Comparison of ENCODE assay signal across 28 cellular contexts in the genomic region with DNA sequence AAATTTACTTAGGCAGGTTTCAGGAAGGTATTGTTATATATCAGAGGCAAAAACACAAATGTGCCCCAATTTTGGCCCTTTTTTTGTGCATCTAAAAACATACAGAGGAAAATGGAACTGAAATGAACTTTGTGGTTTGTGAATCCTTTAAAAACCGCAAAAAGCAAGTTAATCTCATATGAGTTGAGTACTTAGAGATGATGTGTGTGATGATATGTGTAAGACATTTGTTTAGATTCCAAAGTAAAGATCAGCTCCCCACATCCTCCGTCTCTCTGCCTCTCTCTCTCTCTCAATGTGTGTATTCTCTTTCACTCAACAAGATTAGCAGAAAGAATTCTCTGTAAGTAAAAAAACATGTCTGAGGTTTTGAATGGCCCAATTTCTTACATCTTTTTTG.
DNase-seq lines count a peak whose midpoint lies in the region; ATAC-seq, FAIRE-seq and TF ChIP-seq lines count a peak whose summit lies in the region.
"Had no signal": no experiment of that assay in that cellular context is flagged by ENCODE, and none has a peak within 500 bp of the region (broad histone marks: within the 10 kb centered on the region; RNA-seq: fewer than 3 reads in every experiment).

No MANE protein-coding gene starts in this region.

- peaks cover 14 to 15% of the 10 kb centered on the region in 2 donors for H3K9me3 Mint-ChIP-seq in activated naive CD4-positive, alpha-beta T cell treated with anti-CD3 and anti-CD28 coated beads, Interleukin-2, amount 50 U/mL, for 72 hours
- H3K9me3 Mint-ChIP-seq: H9 had no signal

- DNase-seq in DND-41 (no peak), MV-4-11 (lab: John Stamatoyannopoulos, UW) (peak; percentile 63), brain microvascular endothelial cell (peak; percentile 1), glomerular visceral epithelial cell (ENCODE audit: extremely low spot score) (peak; percentile 15), left colon (no peak), NCI-H69 (lab: John Stamatoyannopoulos, UW) (no peak), GM12891 (ENCODE audit: insufficient read length, low spot score) (no peak)
- DNase-seq in activated naive CD4-positive, alpha-beta T cell treated with anti-CD3 and anti-CD28 coated beads, Interleukin-2, amount 50 U/mL, for 72 hours (ENCODE audit: low spot score in 2 of 2) = no peak
- DNase-seq: activated CD8-positive, alpha-beta T cell treated with anti-CD3 and anti-CD28 coated beads, Interleukin-2, amount 10 ng/mL, durations not matched to agents 7 days and 5 days; activated naive CD4-positive, alpha-beta T cell treated with anti-CD3 and anti-CD28 coated beads, Interleukin-2, amount 50 U/mL, for 16 hours; DMS153; effector memory CD4-positive, alpha-beta T cell; H9; hypothalamus; left cardiac atrium; naive thymus-derived CD8-positive, alpha-beta T cell; NCI-H1105 treated with DMSO at 0.1 percent for 48 hours; NCI-H187 treated with DMSO at 0.1 percent for 48 hours; NCI-H2171 treated with DMSO at 0.1 percent for 48 hours; NCI-H510A treated with DMSO at 0.1 percent for 48 hours; SHP77; trophoblast cell had no signal

- H3K27me3 ChIP-seq in DND-41 (ENCODE audit: insufficient read depth, low read length, poor library complexity) (no peaks in the 10 kb centered on the region), brain microvascular endothelial cell (replicated peaks) (no peaks in the 10 kb centered on the region)
- H3K27me3 ChIP-seq: cardiac muscle cell had no signal

- intact Hi-C loops in left colon (cut with DNase I, micrococcal nuclease) = no loop called here

- TF ChIP-seq POLR2A in GM12891 (IDR thresholded peaks at IDR 0.05; ENCODE audit: low read depth, low read length) = no peak

- FAIRE-seq in GM12891 (lab: Jason Lieb, UNC) = no peak
- FAIRE-seq: HepG2 had no signal

- H3K9me3 ChIP-seq in DND-41 (ENCODE audit: insufficient read depth, low read length, severe bottlenecking) = no peaks in the 10 kb centered on the region

- H3K36me3 ChIP-seq in DND-41 (ENCODE audit: insufficient read depth, low read length) = no peaks in the 10 kb centered on the region
- no peaks in the 10 kb centered on the region for H3K36me3 ChIP-seq in brain microvascular endothelial cell (replicated peaks)
- H3K36me3 ChIP-seq: cardiac muscle cell had no signal

- in situ Hi-C loops in brain microvascular endothelial cell (cut with HindIII; ENCODE audit: low pct_ligation_motif_present, low sequenced_read_pairs) = no loop called here

- no peaks in the 10 kb centered on the region for H3K79me2 ChIP-seq in DND-41 (ENCODE audit: insufficient read depth, low read length)

- no peak overlapping the region for H3K4me3 ChIP-seq in DND-41 (ENCODE audit: low read depth in 1 of 2, low read length in 2 of 2)
- H3K4me3 ChIP-seq in brain microvascular endothelial cell (ENCODE audit: low read depth, low read length) = no peak overlapping the region
- H3K4me3 ChIP-seq: cardiac muscle cell, coronary artery had no signal

- TF ChIP-seq CTCF in DND-41 (IDR thresholded peaks at IDR 0.05; ENCODE audit: borderline replicate concordance, extremely low read depth, low read length, poor library complexity, severe bottlenecking) = no peak
- TF ChIP-seq CTCF in brain microvascular endothelial cell (IDR thresholded peaks at IDR 0.05; ENCODE audit: low read depth, low read length, missing control alignments) = no peak

- no peaks in the 10 kb centered on the region for H3K4me1 ChIP-seq in DND-41 (ENCODE audit: insufficient read depth, low read length)

- no peaks in the 10 kb centered on the region for H3K36me3 Mint-ChIP-seq in activated naive CD4-positive, alpha-beta T cell treated with anti-CD3 and anti-CD28 coated beads, Interleukin-2, amount 50 U/mL, for 72 hours
- H3K36me3 Mint-ChIP-seq: naive thymus-derived CD8-positive, alpha-beta T cell; stimulated activated effector memory CD8-positive, alpha-beta T cell treated with anti-CD3 and anti-CD28 coated beads, Interleukin-12 subunit alpha, Interleukin-12 subunit beta, amount 100 ng/mL, for 72 hours had no signal

- H4K20me1 ChIP-seq in DND-41 (ENCODE audit: insufficient read depth, low read length) = no peaks in the 10 kb centered on the region

- H3K4me2 ChIP-seq in DND-41 (ENCODE audit: insufficient read depth, low read length) = no peak overlapping the region

- ATAC-seq in DND-41 (ENCODE audit: insufficient read depth, low read depth) (0 out of 3 replicates have a peak, but pooled peaks have one; percentile 33), left colon (no peak)
- ATAC-seq in activated naive CD4-positive, alpha-beta T cell treated with anti-CD3 and anti-CD28 coated beads, Interleukin-2, amount 50 U/mL, for 72 hours = no peak
- ATAC-seq: activated CD8-positive, alpha-beta T cell treated with anti-CD3 and anti-CD28 coated beads, Interleukin-2, amount 10 ng/mL, durations not matched to agents 7 days and 5 days; HepG2; left cardiac atrium; naive thymus-derived CD8-positive, alpha-beta T cell; stimulated activated effector memory CD8-positive, alpha-beta T cell treated with anti-CD3 and anti-CD28 coated beads, Interleukin-12 subunit alpha, Interleukin-12 subunit beta, amount 100 ng/mL, for 72 hours had no signal

- H3K27ac ChIP-seq in DND-41 (ENCODE audit: low read length) = no peak overlapping the region
- H3K27ac ChIP-seq in brain microvascular endothelial cell = no peak overlapping the region
- H3K27ac ChIP-seq: cardiac muscle cell, coronary artery, epithelial cell of prostate had no signal

- H3K27ac Mint-ChIP-seq in activated naive CD4-positive, alpha-beta T cell treated with anti-CD3 and anti-CD28 coated beads, Interleukin-2, amount 50 U/mL, for 72 hours = no peak overlapping the region
- H3K27ac Mint-ChIP-seq: activated CD8-positive, alpha-beta T cell treated with anti-CD3 and anti-CD28 coated beads, Interleukin-2, amount 10 ng/mL, durations not matched to agents 7 days and 5 days; activated T-helper 2 cell treated with anti-CD3 and anti-CD28 coated beads, Interferon-gamma antibody, Interleukin-2, Interleukin-4, amounts not matched to agents 10 μg/mL and 5 μg/mL and 100 μg/mL, durations not matched to agents 14 hours and 24 hours and 36 hours; H9; naive thymus-derived CD8-positive, alpha-beta T cell; stimulated activated effector memory CD8-positive, alpha-beta T cell treated with anti-CD3 and anti-CD28 coated beads, Interleukin-12 subunit alpha, Interleukin-12 subunit beta, amount 100 ng/mL, for 72 hours had no signal

- H2AFZ ChIP-seq in DND-41 (ENCODE audit: low read depth, low read length) = no peak overlapping the region

- H3K9ac ChIP-seq in DND-41 (ENCODE audit: low read depth, low read length) = no peak overlapping the region

TF ChIP-seq in GM12891, 5 proteins besides CTCF, POLR2A, EP300 and RAD21:
- no peak for TF ChIP-seq POLR2AphosphoS5 (IDR thresholded peaks at IDR 0.05; ENCODE audit: low read depth, low read length)
- no peak; the same call in 1 of the 2 replicates for TF ChIP-seq SPI1 (IDR thresholded peaks at IDR 0.05; ENCODE audit: low read depth, low read length)
- no peak for TF ChIP-seq PAX5 (IDR thresholded peaks at IDR 0.05; ENCODE audit: insufficient read depth, low read length, severe bottlenecking)
- TF ChIP-seq POU2F2 (IDR thresholded peaks at IDR 0.05; ENCODE audit: low read depth, low read length) = no peak
- TF ChIP-seq TAF1 (IDR thresholded peaks at IDR 0.05; ENCODE audit: low read depth, low read length) = no peak

Comparison
In these comparisons a context has a peak if more than half of its experiments do, and no peak if none do; other contexts are left out.
1. DNase-seq: peak in MV-4-11 (single experiment), brain microvascular endothelial cell (single experiment) and glomerular visceral epithelial cell (single experiment); none in DND-41 (single experiment), activated naive CD4-positive, alpha-beta T cell treated with anti-CD3 and anti-CD28 coated beads, Interleukin-2, amount 50 U/mL, for 72 hours (0 of 2), left colon (0 of 2), NCI-H69 (single experiment) and GM12891 (single experiment).